Comparison of ENCODE assay signal across 31 cellular contexts in the genomic region with DNA sequence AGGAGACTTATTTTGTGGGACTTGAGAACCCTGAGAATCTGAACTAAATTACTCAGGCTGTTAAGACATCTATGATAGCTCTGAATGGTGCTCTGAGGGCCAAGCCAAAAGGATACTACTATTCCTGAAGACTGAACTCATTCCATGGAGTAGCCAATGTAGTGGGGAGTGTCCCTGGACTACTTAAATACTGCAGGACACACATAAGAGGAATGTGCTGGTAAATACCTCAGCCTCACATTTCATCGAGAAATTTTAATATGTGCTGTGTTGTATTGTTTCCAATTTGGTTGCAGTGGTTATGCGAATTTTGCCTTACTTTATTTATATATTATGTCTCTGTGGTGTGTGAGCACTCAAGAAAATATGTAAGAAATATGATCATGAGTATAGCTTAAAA.
DNase-seq lines count a peak whose midpoint lies in the region; ATAC-seq lines count a peak whose summit lies in the region.
"Had no signal": no experiment of that assay in that cellular context is flagged by ENCODE, and none has a peak within 500 bp of the region (broad histone marks: within the 10 kb centered on the region; RNA-seq: fewer than 3 reads in every experiment).

No MANE protein-coding gene starts in this region.

- no peaks in the 10 kb centered on the region for H3K27me3 ChIP-seq in MG63
- H3K27me3 ChIP-seq: heart left ventricle, right lobe of liver, stomach, thyroid gland had no signal

- H3K36me3 ChIP-seq in MG63, result no peaks in the 10 kb centered on the region
- H3K36me3 ChIP-seq: heart left ventricle, right lobe of liver, stomach, thyroid gland had no signal

- DNase-seq in ELR (ENCODE audit: low read depth) (peak; percentile 38), MG63 (peak; percentile 25), dedifferentiated amniotic fluid mesenchymal stem cell (ENCODE audit: extremely low spot score) (peak; percentile 83), non-pigmented ciliary epithelial cell (ENCODE audit: low read depth) (peak; percentile 38), NCI-H1092 (lab: John Stamatoyannopoulos, UW) (no peak)
- no peak for DNase-seq in T-helper 2 cell treated with Interferon-gamma antibody and Interleukin-4, amounts not matched to agents 5 μg/mL and 100 μg/mL, for 36 hours (ENCODE audit: low spot score)
- DNase-seq in activated CD4-positive, alpha-beta T cell treated with anti-CD3 and anti-CD28 coated beads for 4 hours, result no peak
- DNase-seq: activated CD4-positive, CD25-positive, alpha-beta regulatory T cell; activated naive CD4-positive, alpha-beta T cell; activated T-cell treated with anti-CD3 and anti-CD28 coated beads, Interleukin-2, amount 50 U/mL, for 72 hours; C1 segment of cervical spinal cord; COR-L47; effector CD4-positive, alpha-beta T cell; foreskin fibroblast; GOT3; heart left ventricle; HFFc6; kidney glomerular epithelial cell; naive B cell; NCI-H1105 treated with DMSO at 0.1 percent for 48 hours; NCI-H1930; NCI-H524; PC-9; right lobe of liver; stimulated activated CD4-positive, alpha-beta T cell treated with anti-CD3 and anti-CD28 coated beads, Interleukin-4, amount 100 ng/mL, for 1 hour; stomach; thyroid gland had no signal

- H3K4me3 ChIP-seq in MG63, result no peak overlapping the region
- H3K4me3 ChIP-seq: heart left ventricle, PC-9, right lobe of liver, SK-N-MC, stomach, thyroid gland had no signal

- H3K36me3 Mint-ChIP-seq in T-helper 2 cell treated with Interferon-gamma antibody and Interleukin-4, amounts not matched to agents 5 μg/mL and 100 μg/mL, for 36 hours (ENCODE audit: low read depth), result no peaks in the 10 kb centered on the region
- H3K36me3 Mint-ChIP-seq: naive B cell had no signal

- no peak for ATAC-seq in HG03159 (IDR thresholded peaks at IDR 0.05; ENCODE audit: unreplicated experiment)
- ATAC-seq: activated T-cell treated with anti-CD3 and anti-CD28 coated beads, Interleukin-2, amount 50 U/mL, for 72 hours; heart left ventricle; right lobe of liver had no signal

- H3K9me3 ChIP-seq in MG63, result no peaks in the 10 kb centered on the region
- H3K9me3 ChIP-seq: heart left ventricle, right lobe of liver, stomach, thyroid gland had no signal

- H3K4me3 Mint-ChIP-seq in T-helper 2 cell treated with Interferon-gamma antibody and Interleukin-4, amounts not matched to agents 5 μg/mL and 100 μg/mL, for 36 hours, result no peak overlapping the region
- H3K4me3 Mint-ChIP-seq: activated T-cell treated with anti-CD3 and anti-CD28 coated beads, Interleukin-2, amount 50 U/mL, for 72 hours; HFFc6; naive B cell; T-helper 1 cell treated with Interleukin-12 subunit alpha and Interleukin-12 subunit beta and Interleukin-4 antibody, amounts not matched to agents 30 μg/mL and 1 μg/mL, for 36 hours had no signal

- no peaks in the 10 kb centered on the region for H3K4me1 Mint-ChIP-seq in T-helper 2 cell treated with Interferon-gamma antibody and Interleukin-4, amounts not matched to agents 5 μg/mL and 100 μg/mL, for 36 hours (ENCODE audit: low read depth)
- H3K4me1 Mint-ChIP-seq: naive B cell had no signal

- H3K9me3 Mint-ChIP-seq in T-helper 2 cell treated with Interferon-gamma antibody and Interleukin-4, amounts not matched to agents 5 μg/mL and 100 μg/mL, for 36 hours, result no peaks in the 10 kb centered on the region
- H3K9me3 Mint-ChIP-seq: T-helper 1 cell treated with Interleukin-12 subunit alpha and Interleukin-12 subunit beta and Interleukin-4 antibody, amounts not matched to agents 30 μg/mL and 1 μg/mL, for 36 hours had no signal

- H3K27ac Mint-ChIP-seq in T-helper 2 cell treated with Interferon-gamma antibody and Interleukin-4, amounts not matched to agents 5 μg/mL and 100 μg/mL, for 36 hours, result no peak overlapping the region
- H3K27ac Mint-ChIP-seq: activated T-cell treated with anti-CD3 and anti-CD28 coated beads, Interleukin-2, amount 50 U/mL, for 72 hours; HFFc6; naive B cell; progenitor cell of endocrine pancreas; T-helper 1 cell treated with Interleukin-12 subunit alpha and Interleukin-12 subunit beta and Interleukin-4 antibody, amounts not matched to agents 30 μg/mL and 1 μg/mL, for 36 hours had no signal

- no peaks in the 10 kb centered on the region for H3K27me3 Mint-ChIP-seq in T-helper 2 cell treated with Interferon-gamma antibody and Interleukin-4, amounts not matched to agents 5 μg/mL and 100 μg/mL, for 36 hours (ENCODE audit: low read depth)
- H3K27me3 Mint-ChIP-seq: naive B cell had no signal

Comparison
In these comparisons a context has a peak if more than half of its experiments do, and no peak if none do; other contexts are left out.
1. DNase-seq: peak in ELR (single experiment), MG63 (single experiment), dedifferentiated amniotic fluid mesenchymal stem cell (single experiment) and non-pigmented ciliary epithelial cell (single experiment); none in NCI-H1092 (single experiment), T-helper 2 cell treated with Interferon-gamma antibody and Interleukin-4, amounts not matched to agents 5 μg/mL and 100 μg/mL, for 36 hours (single experiment) and activated CD4-positive, alpha-beta T cell treated with anti-CD3 and anti-CD28 coated beads for 4 hours (0 of 2).